In genomic region chr17:44439168-44439567, GRCh38 we compare ENCODE assay signal across 18 cellular contexts. TPM values are rescaled to one million over a fixed set of nuclear protein-coding genes. Genes with fewer than 3 reads are reported as not detected.
DNase-seq lines count a peak whose midpoint lies in the region; ATAC-seq and TF ChIP-seq lines count a peak whose summit lies in the region.
"Had no signal": no experiment of that assay in that cellular context is flagged by ENCODE, and none has a peak within 500 bp of the region (broad histone marks: within the 10 kb centered on the region; RNA-seq: fewer than 3 reads in every experiment).

No MANE protein-coding gene starts in this region.

- H3K4me2 ChIP-seq in OCI-LY7 (ENCODE audit: low read length): no peak overlapping the region

- POLR2A ChIA-PET in CD4-positive, alpha-beta T cell (lab: Charles Lee): interaction anchor here (1.2 kb wide), 1 partner anchor 15 kb away, joined by 3 read pairs; no protein-coding TSS in a partner anchor
- POLR2A ChIA-PET in OCI-LY7 (lab: Charles Lee): interaction anchor here (0.6 kb wide), 1 partner anchor 469 kb away, joined by 4 read pairs; no protein-coding TSS in a partner anchor
- POLR2A ChIA-PET in naive thymus-derived CD4-positive, alpha-beta T cell (lab: Charles Lee): interaction anchor here (0.6 kb wide), 1 partner anchor 64 kb away, joined by 3 read pairs; the partner anchor contains the start of gene GPATCH8

- no peak overlapping the region for H3K4me3 Mint-ChIP-seq in CD4-positive, alpha-beta T cell
- H3K4me3 Mint-ChIP-seq in effector memory CD8-positive, alpha-beta T cell: peak overlapping the region; percentile 38 to 58
- H3K4me3 Mint-ChIP-seq in naive thymus-derived CD4-positive, alpha-beta T cell: peak overlapping the region in 3 of 10 donors; percentile 4 to 39 (median 22)
- H3K4me3 Mint-ChIP-seq: activated B cell treated with CpG ODN at 0.5 μM for 24 hours, H9 had no signal

- BruUV-seq in OCI-LY7 (replicated peaks; lab: Mats Ljungman, UMichigan): TSS peak; percentile 32

- H3K4me1 ChIP-seq in OCI-LY7 (ENCODE audit: insufficient read depth, low read length, poor library complexity, severe bottlenecking): no peaks in the 10 kb centered on the region
- H3K4me1 ChIP-seq in naive thymus-derived CD4-positive, alpha-beta T cell (ENCODE audit: control insufficient read depth in 2 of 2, insufficient read depth in 2 of 2, low read length in 2 of 2): peaks cover 12 to 17% of the 10 kb centered on the region in 2 donors
- H3K4me1 ChIP-seq: uterus had no signal

- peaks cover 29% of the 10 kb centered on the region for H3K4me1 Mint-ChIP-seq in CD4-positive, alpha-beta T cell (ENCODE audit: low read depth)
- H3K4me1 Mint-ChIP-seq in effector memory CD8-positive, alpha-beta T cell (ENCODE audit: low read depth in 2 of 2): peaks cover 16 to 27% of the 10 kb centered on the region in 2 donors
- peaks cover 21 to 36% (median 27%) of the 10 kb centered on the region in 7 donors for H3K4me1 Mint-ChIP-seq in naive thymus-derived CD4-positive, alpha-beta T cell

- H3K9me2 ChIP-seq in OCI-LY7 (ENCODE audit: insufficient read depth, low read length): no peaks in the 10 kb centered on the region

- no peak for ATAC-seq in CD4-positive, alpha-beta T cell (ENCODE audit: poor library complexity)
- peak; percentile 18 for ATAC-seq in effector memory CD8-positive, alpha-beta T cell (replicated peaks)
- ATAC-seq in naive thymus-derived CD4-positive, alpha-beta T cell: no peak
- no peak for ATAC-seq in GM18505 (IDR thresholded peaks at IDR 0.05; ENCODE audit: unreplicated experiment)

- H4K20me1 ChIP-seq in OCI-LY7 (ENCODE audit: insufficient read depth, low read length): no peaks in the 10 kb centered on the region

- H3K27ac ChIP-seq in CD4-positive, alpha-beta T cell (ENCODE audit: low read depth, low read length): no peak overlapping the region
- no peak overlapping the region for H3K27ac ChIP-seq in OCI-LY7 (ENCODE audit: low read depth, low read length, poor library complexity, severe bottlenecking)
- no peak overlapping the region for H3K27ac ChIP-seq in naive thymus-derived CD4-positive, alpha-beta T cell (ENCODE audit: low read depth, low read length)
- H3K27ac ChIP-seq: Peyer's patch, uterus had no signal

- H3K36me3 Mint-ChIP-seq in CD4-positive, alpha-beta T cell (ENCODE audit: low read depth): peaks cover 44% of the 10 kb centered on the region
- peaks cover 20% of the 10 kb centered on the region for H3K36me3 Mint-ChIP-seq in effector memory CD8-positive, alpha-beta T cell (ENCODE audit: insufficient read depth)
- H3K36me3 Mint-ChIP-seq in naive thymus-derived CD4-positive, alpha-beta T cell: peaks cover 0 to 18% (median 10%) of the 10 kb centered on the region in 5 donors

- TF ChIP-seq POLR2A in GM18505 (IDR thresholded peaks at IDR 0.05; ENCODE audit: borderline replicate concordance, extremely low read depth, insufficient read depth, insufficient read length): no peak

- no peaks in the 10 kb centered on the region for H3K27me3 Mint-ChIP-seq in CD4-positive, alpha-beta T cell
- no peaks in the 10 kb centered on the region for H3K27me3 Mint-ChIP-seq in effector memory CD8-positive, alpha-beta T cell
- H3K27me3 Mint-ChIP-seq in naive thymus-derived CD4-positive, alpha-beta T cell: no peaks in the 10 kb centered on the region
- H3K27me3 Mint-ChIP-seq: activated B cell treated with CpG ODN at 0.5 μM for 24 hours had no signal

- H3K9me3 ChIP-seq in CD4-positive, alpha-beta T cell (ENCODE audit: control insufficient read depth, low read length): no peaks in the 10 kb centered on the region
- no peaks in the 10 kb centered on the region for H3K9me3 ChIP-seq in OCI-LY7 (ENCODE audit: low read length)
- no peaks in the 10 kb centered on the region for H3K9me3 ChIP-seq in naive thymus-derived CD4-positive, alpha-beta T cell (ENCODE audit: control insufficient read depth in 2 of 3, low read length in 3 of 3)
- H3K9me3 ChIP-seq: Peyer's patch, stomach, uterus had no signal

- peak overlapping the region; percentile 36 for H3K27ac Mint-ChIP-seq in CD4-positive, alpha-beta T cell
- peak overlapping the region; percentile 84 to 91 for H3K27ac Mint-ChIP-seq in effector memory CD8-positive, alpha-beta T cell
- peak overlapping the region in 7 of 9 donors; percentile 0 to 86 (median 53) for H3K27ac Mint-ChIP-seq in naive thymus-derived CD4-positive, alpha-beta T cell
- H3K27ac Mint-ChIP-seq: activated B cell treated with CpG ODN at 0.5 μM for 24 hours had no signal

- intact Hi-C loops in CD4-positive, alpha-beta T cell (cut with DNase I, micrococcal nuclease): no loop called here
- intact Hi-C loops in OCI-LY7 (cut with micrococcal nuclease; ENCODE audit: unreplicated experiment): no loop called here
- intact Hi-C loops in naive thymus-derived CD4-positive, alpha-beta T cell (cut with micrococcal nuclease): no loop called here

- H2AFZ ChIP-seq in OCI-LY7 (ENCODE audit: low read length): no peak overlapping the region

- peaks cover 21% of the 10 kb centered on the region for H3K36me3 ChIP-seq in OCI-LY7 (ENCODE audit: insufficient read depth, low read length)
- H3K36me3 ChIP-seq in naive thymus-derived CD4-positive, alpha-beta T cell (ENCODE audit: control insufficient read depth in 2 of 3, insufficient read depth in 3 of 3, low read length in 3 of 3): peaks cover 12 to 21% (median 13%) of the 10 kb centered on the region in 3 experiments
- H3K36me3 ChIP-seq: uterus had no signal

- peaks cover 4% of the 10 kb centered on the region; the same call in 1 of the 2 replicates for H3K79me2 ChIP-seq in OCI-LY7 (ENCODE audit: insufficient read depth, low read depth, low read length)

- CTCF ChIA-PET in CD4-positive, alpha-beta T cell (lab: Charles Lee): interaction anchor here (1.0 kb wide), 1 partner anchor 27 kb away, joined by 3 read pairs; no protein-coding TSS in a partner anchor
- CTCF ChIA-PET in OCI-LY7 (lab: Charles Lee; ENCODE audit: unreplicated experiment): no interaction called here
- CTCF ChIA-PET in naive thymus-derived CD4-positive, alpha-beta T cell (lab: Charles Lee): interaction anchor here (0.9 kb wide), 1 partner anchor 8 kb away, joined by 3 read pairs; no protein-coding TSS in a partner anchor

- no peaks in the 10 kb centered on the region for H3K9me3 Mint-ChIP-seq in CD4-positive, alpha-beta T cell
- H3K9me3 Mint-ChIP-seq in effector memory CD8-positive, alpha-beta T cell: no peaks in the 10 kb centered on the region
- H3K9me3 Mint-ChIP-seq in naive thymus-derived CD4-positive, alpha-beta T cell: no peaks in the 10 kb centered on the region
- H3K9me3 Mint-ChIP-seq: activated B cell treated with CpG ODN at 0.5 μM for 24 hours, H9 had no signal

- no peak overlapping the region for H3K4me3 ChIP-seq in OCI-LY7 (ENCODE audit: low read depth, low read length, poor library complexity, severe bottlenecking)
- no peak overlapping the region for H3K4me3 ChIP-seq in naive thymus-derived CD4-positive, alpha-beta T cell (ENCODE audit: low read length)
- H3K4me3 ChIP-seq: Peyer's patch, stomach, uterus had no signal

- TF ChIP-seq CTCF in CD4-positive, alpha-beta T cell (IDR thresholded peaks at IDR 0.05): no peak
- TF ChIP-seq CTCF in OCI-LY7 (conservative IDR thresholded peaks at IDR 0.05; ENCODE audit: low read length): no peak

- H3K27me3 ChIP-seq in CD4-positive, alpha-beta T cell (ENCODE audit: control insufficient read depth, insufficient read depth, low read length): no peaks in the 10 kb centered on the region
- H3K27me3 ChIP-seq in naive thymus-derived CD4-positive, alpha-beta T cell (ENCODE audit: control insufficient read depth in 2 of 2, insufficient read depth in 2 of 2, low read length in 2 of 2): no peaks in the 10 kb centered on the region
- H3K27me3 ChIP-seq: Peyer's patch, stomach, uterus had no signal

- DNase-seq in CD4-positive, alpha-beta T cell: no peak
- DNase-seq in OCI-LY7 (ENCODE audit: low spot score) (no peak), AG08396 (ENCODE audit: low spot score) (no peak), NCI-H524 (lab: John Stamatoyannopoulos, UW) (no peak), DMS53 (lab: John Stamatoyannopoulos, UW) (no peak)
- DNase-seq in effector memory CD8-positive, alpha-beta T cell: no peak
- DNase-seq in naive thymus-derived CD4-positive, alpha-beta T cell: no peak
- DNase-seq: activated B cell treated with CpG ODN at 0.5 μM for 24 hours; activated CD8-positive, alpha-beta memory T cell treated with anti-CD3 and anti-CD28 coated beads, Interleukin-2, amount 50 U/mL, for 4 hours; Calu3; GF-D8; H9; head of caudate nucleus; NCI-H69; uterus had no signal

RNA-seq across cellular contexts. Expression of gene ITGA2B, which starts 49.7 kb away (rescaled TPM):
- total RNA-seq in CD4-positive, alpha-beta T cell: under 1 TPM; 0.85 to 0.87 TPM
- total RNA-seq in OCI-LY7 (2014; rRNA removed; shearing (Covaris generic)): 0.44 and 0.57 TPM in 2 replicates
- total RNA-seq in OCI-LY7 (2022): 0.46 and 0.63 TPM in 2 replicates
- total RNA-seq in naive thymus-derived CD4-positive, alpha-beta T cell: 10 to 100 TPM in 1 of 5 experiments, 1 to 10 TPM in 1, under 1 TPM in 3; 0.43 to 19.7 (median 0.67) TPM
- polyA plus RNA-seq in naive thymus-derived CD4-positive, alpha-beta T cell: not detected
- total RNA-seq: activated B cell treated with CpG ODN at 0.5 μM for 24 hours had no signal

Comparison
In these comparisons a context has a peak if more than half of its experiments do, and no peak if none do; other contexts are left out.
1. H3K27ac Mint-ChIP-seq: peak in every context shown above with its lines; median percentile 88 in effector memory CD8-positive, alpha-beta T cell; 53 in naive thymus-derived CD4-positive, alpha-beta T cell; 36 in CD4-positive, alpha-beta T cell.